ENCODE assay signal across 19 cellular contexts in genomic region chr4:150252306-150252705, GRCh38.
DNase-seq lines count a peak whose midpoint lies in the region; ATAC-seq and TF ChIP-seq lines count a peak whose summit lies in the region.
"Had no signal": no experiment of that assay in that cellular context is flagged by ENCODE, and none has a peak within 500 bp of the region (broad histone marks: within the 10 kb centered on the region; RNA-seq: fewer than 3 reads in every experiment).

No MANE protein-coding gene starts in this region.

- H3K4me2 ChIP-seq in neural progenitor cell (no peak overlapping the region), PC-3 (ENCODE audit: low read length) (no peak overlapping the region)

- H2AFZ ChIP-seq in neural progenitor cell (replicated peaks) (no peak overlapping the region), PC-3 (ENCODE audit: low read length) (no peak overlapping the region)

- H3K4me3 ChIP-seq in endodermal cell (ENCODE audit: low read length) (no peak overlapping the region), neural progenitor cell (no peak overlapping the region), PC-3 (ENCODE audit: low read length) (no peak overlapping the region), gastroesophageal sphincter (no peak overlapping the region)

- no peak for DNase-seq in activated naive CD4-positive, alpha-beta T cell (lab: John Stamatoyannopoulos, UW)
- DNase-seq in endodermal cell (no peak), neural progenitor cell (ENCODE audit: low spot score) (no peak), type B pancreatic cell (ENCODE audit: extremely low spot score, unreplicated experiment) (no peak), PC-3 (no peak), EL (no peak)
- DNase-seq: 8988T, DMS79 treated with DMSO at 0.1 percent for 48 hours, GOT3, KBM-7, NCI-H1417 treated with DMSO at 0.1 percent for 48 hours, NCI-H1930, NCI-H345, NCI-H524 treated with DMSO at 0.1 percent for 48 hours, RPMI8226, SHP77 treated with DMSO at 0.1 percent for 48 hours had no signal

- H3K9me2 ChIP-seq in PC-3 (replicated peaks; ENCODE audit: low read length), result no peaks in the 10 kb centered on the region

- H3K79me2 ChIP-seq in neural progenitor cell (ENCODE audit: low read depth), result no peaks in the 10 kb centered on the region
- H3K79me2 ChIP-seq in PC-3 (ENCODE audit: low read length), result no peaks in the 10 kb centered on the region

- H3K4me1 ChIP-seq in endodermal cell (ENCODE audit: control insufficient read depth, insufficient read depth, low read length), result peaks cover 2% of the 10 kb centered on the region
- H3K4me1 ChIP-seq in neural progenitor cell, result no peaks in the 10 kb centered on the region
- H3K4me1 ChIP-seq in PC-3 (ENCODE audit: insufficient read depth, low read length), result no peaks in the 10 kb centered on the region
- peaks cover 0 to 24% (median 0%) of the 10 kb centered on the region in 3 donors for H3K4me1 ChIP-seq in gastroesophageal sphincter

- H3K4me1 Mint-ChIP-seq in activated naive CD4-positive, alpha-beta T cell treated with anti-CD3 and anti-CD28 coated beads, Interleukin-2, amount 50 U/mL, for 24 hours, result no peaks in the 10 kb centered on the region
- H3K4me1 Mint-ChIP-seq in endodermal cell (peaks cover 31% of the 10 kb centered on the region), neural progenitor cell (peaks cover 6% of the 10 kb centered on the region), type B pancreatic cell (ENCODE audit: unreplicated experiment) (peaks cover 26% of the 10 kb centered on the region)

- intact Hi-C loops in PC-3 (cut with micrococcal nuclease), result no loop called here

- no peaks in the 10 kb centered on the region for H3K27me3 Mint-ChIP-seq in activated naive CD4-positive, alpha-beta T cell treated with anti-CD3 and anti-CD28 coated beads, Interleukin-2, amount 50 U/mL, for 24 hours
- H3K27me3 Mint-ChIP-seq in endodermal cell (ENCODE audit: insufficient read depth) (peaks cover 2% of the 10 kb centered on the region), neural progenitor cell (ENCODE audit: insufficient read depth, low read depth) (peaks cover 3% of the 10 kb centered on the region), type B pancreatic cell (no peaks in the 10 kb centered on the region)

- WGBS in endodermal cell (ENCODE audit: insufficient coverage in 1 of 2, insufficient read length in 1 of 2), 2 experiments, result 93 to 94% methylated on average over 5 to 6 of the region's 6 CpGs
- WGBS in gastroesophageal sphincter (ENCODE audit: low coverage in 1 of 2), 2 donors, result 72 to 90% methylated on average over 2 to 6 of the region's 6 CpGs

- no peaks in the 10 kb centered on the region for H3K27me3 ChIP-seq in endodermal cell (ENCODE audit: control insufficient read depth, insufficient read depth, low read length, poor library complexity, severe bottlenecking)
- no peaks in the 10 kb centered on the region for H3K27me3 ChIP-seq in neural progenitor cell
- H3K27me3 ChIP-seq in PC-3 (ENCODE audit: low read length), result no peaks in the 10 kb centered on the region
- H3K27me3 ChIP-seq in gastroesophageal sphincter, result no peaks in the 10 kb centered on the region

- TF ChIP-seq POLR2A in gastroesophageal sphincter (IDR thresholded peaks at IDR 0.05), result no peak

- H3F3A ChIP-seq in neural progenitor cell (ENCODE audit: low read depth) (peaks cover 9% of the 10 kb centered on the region), PC-3 (ENCODE audit: low read length, unreplicated experiment) (no peaks in the 10 kb centered on the region)

- no TSS peak for BruUV-seq in PC-3 (replicated peaks; lab: Mats Ljungman, UMichigan)

- CTCF ChIA-PET in PC-3 (lab: Charles Lee), result no interaction called here

- H3K27ac Mint-ChIP-seq in activated naive CD4-positive, alpha-beta T cell treated with anti-CD3 and anti-CD28 coated beads, Interleukin-2, amount 50 U/mL, for 24 hours, result peak overlapping the region; percentile 30
- no peak overlapping the region for H3K27ac Mint-ChIP-seq in endodermal cell
- no peak overlapping the region for H3K27ac Mint-ChIP-seq in neural progenitor cell
- peak overlapping the region; percentile 83 for H3K27ac Mint-ChIP-seq in type B pancreatic cell
- H3K27ac Mint-ChIP-seq: CD14-positive monocyte had no signal

- H3K4me3 Mint-ChIP-seq in activated naive CD4-positive, alpha-beta T cell treated with anti-CD3 and anti-CD28 coated beads, Interleukin-2, amount 50 U/mL, for 24 hours, result no peak overlapping the region
- no peak overlapping the region for H3K4me3 Mint-ChIP-seq in endodermal cell
- no peak overlapping the region for H3K4me3 Mint-ChIP-seq in neural progenitor cell
- no peak overlapping the region for H3K4me3 Mint-ChIP-seq in type B pancreatic cell
- H3K4me3 Mint-ChIP-seq: CD14-positive monocyte had no signal

- no peak for TF ChIP-seq CTCF in endodermal cell (conservative IDR thresholded peaks at IDR 0.05)
- no peak for TF ChIP-seq CTCF in neural progenitor cell (IDR thresholded peaks at IDR 0.05)
- TF ChIP-seq CTCF in type B pancreatic cell (conservative IDR thresholded peaks at IDR 0.05), result no peak
- no peak for TF ChIP-seq CTCF in PC-3 (conservative IDR thresholded peaks at IDR 0.05; ENCODE audit: low read depth, low read length)
- no peak for TF ChIP-seq CTCF in gastroesophageal sphincter (IDR thresholded peaks at IDR 0.05)

- H3K36me3 ChIP-seq in endodermal cell (ENCODE audit: control insufficient read depth, insufficient read depth, low read length) (no peaks in the 10 kb centered on the region), neural progenitor cell (no peaks in the 10 kb centered on the region), PC-3 (ENCODE audit: low read depth, low read length) (no peaks in the 10 kb centered on the region), gastroesophageal sphincter (peaks cover 0 to 69% of the 10 kb centered on the region in 2 donors)

- no peaks in the 10 kb centered on the region for H3K36me3 Mint-ChIP-seq in activated naive CD4-positive, alpha-beta T cell treated with anti-CD3 and anti-CD28 coated beads, Interleukin-2, amount 50 U/mL, for 24 hours
- H3K36me3 Mint-ChIP-seq in endodermal cell (ENCODE audit: low read depth) (no peaks in the 10 kb centered on the region), neural progenitor cell (peaks cover 36% of the 10 kb centered on the region), type B pancreatic cell (peaks cover 31% of the 10 kb centered on the region)
- H3K36me3 Mint-ChIP-seq: CD14-positive monocyte had no signal

- H3K9ac ChIP-seq in endodermal cell (ENCODE audit: extremely low read depth, low read length, poor library complexity, severe bottlenecking) (no peak overlapping the region), neural progenitor cell (no peak overlapping the region), PC-3 (ENCODE audit: low read length) (no peak overlapping the region)

- H3K9me3 ChIP-seq in endodermal cell (ENCODE audit: control insufficient read depth, low read length) (no peaks in the 10 kb centered on the region), neural progenitor cell (ENCODE audit: low read depth) (no peaks in the 10 kb centered on the region), PC-3 (ENCODE audit: low read length) (no peaks in the 10 kb centered on the region), gastroesophageal sphincter (no peaks in the 10 kb centered on the region)

- POLR2A ChIA-PET in PC-3 (lab: Charles Lee; ENCODE audit: unreplicated experiment), result no interaction called here

- TF ChIP-seq EP300 in gastroesophageal sphincter (IDR thresholded peaks at IDR 0.05), result no peak

- ATAC-seq in PC-3 (no peak), gastroesophageal sphincter (no peak)

- H3K9me3 Mint-ChIP-seq in activated naive CD4-positive, alpha-beta T cell treated with anti-CD3 and anti-CD28 coated beads, Interleukin-2, amount 50 U/mL, for 24 hours, result no peaks in the 10 kb centered on the region
- peaks cover 2% of the 10 kb centered on the region for H3K9me3 Mint-ChIP-seq in endodermal cell
- H3K9me3 Mint-ChIP-seq in neural progenitor cell, result no peaks in the 10 kb centered on the region
- H3K9me3 Mint-ChIP-seq in type B pancreatic cell, result no peaks in the 10 kb centered on the region

- H3K27ac ChIP-seq in endodermal cell (ENCODE audit: low read depth, low read length), result peak overlapping the region; percentile 68
- H3K27ac ChIP-seq in neural progenitor cell, result peak overlapping the region; percentile 46
- no peak overlapping the region for H3K27ac ChIP-seq in PC-3 (ENCODE audit: low read length)
- peak overlapping the region in 1 of 4 donors; percentile 41 for H3K27ac ChIP-seq in gastroesophageal sphincter

- H4K20me1 ChIP-seq in neural progenitor cell (ENCODE audit: low read depth), result no peaks in the 10 kb centered on the region
- no peaks in the 10 kb centered on the region for H4K20me1 ChIP-seq in PC-3 (ENCODE audit: low read length)

Comparison
In these comparisons a context has a peak if more than half of its experiments do, and no peak if none do; other contexts are left out.
1. H3K27ac Mint-ChIP-seq: peak in activated naive CD4-positive, alpha-beta T cell treated with anti-CD3 and anti-CD28 coated beads, Interleukin-2, amount 50 U/mL, for 24 hours (single experiment) and type B pancreatic cell (single experiment); none in endodermal cell (single experiment) and neural progenitor cell (single experiment).